27 cellular contexts compared by ENCODE assay signal in the genomic region with DNA sequence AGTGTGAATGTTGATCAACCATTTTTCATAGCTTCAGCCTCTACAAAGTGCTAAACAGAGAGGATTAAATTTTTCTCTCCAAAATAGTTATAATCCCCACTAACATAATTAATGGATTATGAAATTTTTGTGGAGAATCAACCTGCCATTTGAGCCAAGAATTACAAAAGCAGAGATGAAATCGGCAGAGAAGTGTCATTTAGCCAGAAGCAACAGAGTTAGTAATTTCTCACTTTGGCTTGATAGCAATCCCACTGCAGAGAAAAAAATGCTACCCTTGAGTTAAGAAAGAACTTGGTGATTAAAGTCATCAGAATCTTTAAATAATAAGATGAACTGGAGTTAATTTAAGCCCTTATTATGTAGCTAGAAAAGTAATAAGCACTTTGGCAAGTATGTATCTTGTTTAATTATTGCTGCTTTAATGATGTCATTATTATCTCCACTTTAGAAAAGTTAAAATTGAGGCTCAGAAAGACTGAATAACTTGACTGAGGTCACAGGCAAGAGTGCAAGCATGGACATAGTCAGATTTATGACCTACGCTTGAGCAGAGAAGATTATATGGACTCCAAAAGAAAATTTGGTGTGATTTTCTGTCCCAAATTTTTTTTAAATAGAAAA. TPM values are rescaled to one million over a fixed set of nuclear protein-coding genes. Genes with fewer than 3 reads are reported as not detected.
"Had no signal": no experiment of that assay in that cellular context is flagged by ENCODE, and none has a peak within 500 bp of the region (broad histone marks: within the 10 kb centered on the region; RNA-seq: fewer than 3 reads in every experiment).

No MANE protein-coding gene starts in this region.

- H3K27ac ChIP-seq: esophagus squamous epithelium, foreskin keratinocyte, neutrophil, pancreas, uterus had no signal

- H3K36me3 ChIP-seq: esophagus squamous epithelium, neutrophil, pancreas, transverse colon, uterus had no signal

- H3K9me3 ChIP-seq: neutrophil, pancreas, transverse colon, uterus had no signal

- FAIRE-seq: endothelial cell of umbilical vein, pancreas had no signal

- DNase-seq: activated CD4-positive, alpha-beta T cell treated with anti-CD3 and anti-CD28 coated beads, Interleukin-2, amount 10 ng/mL, durations not matched to agents 7 days and 5 days; activated CD8-positive, alpha-beta memory T cell treated with anti-CD3 and anti-CD28 coated beads for 24 hours; activated CD8-positive, alpha-beta memory T cell treated with anti-CD3 and anti-CD28 coated beads, Interleukin-2, amount 50 U/mL, for 48 hours; activated effector memory CD4-positive, alpha-beta T cell treated with Interleukin-2 at 50 U/mL for 16 hours; activated naive CD4-positive, alpha-beta T cell treated with anti-CD3 and anti-CD28 coated beads, Interleukin-2, amount 10 ng/mL, durations not matched to agents 7 days and 5 days; activated T-cell treated with anti-CD3 and anti-CD28 coated beads, Interleukin-2, amount 50 U/mL, for 48 hours; dermis blood vessel endothelial cell; effector memory CD4-positive, alpha-beta T cell; esophagus squamous epithelium; foreskin keratinocyte; glutamatergic neuron; hippocampal formation; islet precursor cell; left colon; pancreas; stimulated activated CD4-positive, alpha-beta T cell treated with anti-CD3 and anti-CD28 coated beads, Interleukin-12 subunit alpha, Interleukin-12 subunit beta, amount 100 ng/mL, for 4 hours; stimulated activated CD4-positive, alpha-beta T cell treated with anti-CD3 and anti-CD28 coated beads, Interleukin-1b, Interleukin-23, amount 100 ng/mL, for 48 hours; stimulated activated naive CD8-positive, alpha-beta T cell treated with anti-CD3 and anti-CD28 coated beads, Interleukin-15, Interleukin-2, amounts not matched to agents 100 U/mL and 50 U/mL, for 24 hours; substantia nigra; T-helper 1 cell; T-helper 9 cell; transverse colon; uterus had no signal

- H3K4me3 ChIP-seq: esophagus squamous epithelium, lung, pancreas, transverse colon, uterus had no signal

- H3K4me1 ChIP-seq: pancreas, transverse colon had no signal

- ATAC-seq: foreskin keratinocyte; left colon; natural killer cell treated with Interleukin-12 subunit alpha and Interleukin-12 subunit beta and Interleukin-15 and Interleukin-18, amount 100 ng/mL, for 72 hours; pancreas; stimulated activated naive CD8-positive, alpha-beta T cell treated with anti-CD3 and anti-CD28 coated beads, Interleukin-15, Interleukin-2, amounts not matched to agents 100 U/mL and 50 U/mL, for 24 hours had no signal

- H3K27me3 ChIP-seq: foreskin keratinocyte, neutrophil, pancreas, transverse colon, uterus had no signal

RNA-seq across cellular contexts. Expression of a gene that starts 37.3 kb away (rescaled TPM):
- total RNA-seq: activated CD4-positive, alpha-beta T cell treated with anti-CD3 and anti-CD28 coated beads, Interleukin-2, amount 10 ng/mL, durations not matched to agents 7 days and 5 days; natural killer cell treated with Interleukin-12 subunit alpha and Interleukin-12 subunit beta and Interleukin-15 and Interleukin-18, amount 100 ng/mL, for 72 hours had no signal
